ENCODE assay signal across 15 cellular contexts in the genomic region with DNA sequence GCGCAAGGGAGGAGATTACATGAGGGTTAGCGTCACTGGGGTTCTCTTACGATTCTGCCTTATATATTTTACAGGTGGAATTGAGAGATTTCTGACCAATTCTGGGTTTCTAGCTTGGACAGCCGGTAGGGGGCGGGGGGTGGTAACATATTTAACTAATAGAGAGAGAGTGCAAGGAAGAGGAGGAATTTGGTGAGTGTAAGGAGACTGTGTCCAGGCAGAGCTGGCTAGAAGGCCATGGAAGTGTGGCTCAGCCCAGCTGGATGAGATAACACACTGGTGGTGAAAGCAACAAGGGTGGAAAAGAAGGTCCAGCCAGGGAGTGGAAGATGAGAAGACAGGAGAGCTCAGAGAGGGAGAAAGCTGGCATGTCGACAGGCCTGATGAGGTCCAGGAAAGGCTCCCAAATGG. TPM values are rescaled to one million over a fixed set of nuclear protein-coding genes. Genes with fewer than 3 reads are reported as not detected.
DNase-seq lines count a peak whose midpoint lies in the region; ATAC-seq and TF ChIP-seq lines count a peak whose summit lies in the region.
"Had no signal": no experiment of that assay in that cellular context is flagged by ENCODE, and none has a peak within 500 bp of the region (broad histone marks: within the 10 kb centered on the region; RNA-seq: fewer than 3 reads in every experiment).

No MANE protein-coding gene starts in this region.

- no peaks in the 10 kb centered on the region for H3F3A ChIP-seq in GM23338 (replicated peaks; ENCODE audit: low read depth)

- H3K27ac ChIP-seq in GM23338 (ENCODE audit: low read depth) = no peak overlapping the region
- no peak overlapping the region for H3K27ac ChIP-seq in cardiac muscle cell
- peak overlapping the region; percentile 78 for H3K27ac ChIP-seq in substantia nigra (ENCODE audit: low read depth, low read length, poor library complexity, severe bottlenecking)
- H3K27ac ChIP-seq: epithelial cell of prostate, PC-9 had no signal

- H3K36me3 ChIP-seq in GM23338 (ENCODE audit: insufficient read depth) (no peaks in the 10 kb centered on the region), cardiac muscle cell (peaks cover 2% of the 10 kb centered on the region)

- no peak for ATAC-seq in GM23338
- no peak for ATAC-seq in HG03175 (IDR thresholded peaks at IDR 0.05; ENCODE audit: unreplicated experiment)

- no peaks in the 10 kb centered on the region for H3K79me2 ChIP-seq in GM23338 (replicated peaks; ENCODE audit: insufficient read depth)

- TF ChIP-seq CTCF in GM23338 (conservative IDR thresholded peaks at IDR 0.05; ENCODE audit: low read depth in 2 of 2) = peak; percentile 31 to 52
- TF ChIP-seq CTCF in astrocyte of the spinal cord (IDR thresholded peaks at IDR 0.05; ENCODE audit: low read depth, low read length) = peak; percentile 6
- TF ChIP-seq CTCF in cardiac muscle cell (IDR thresholded peaks at IDR 0.05; ENCODE audit: low read depth, low read length) = peak; percentile 49

- no peaks in the 10 kb centered on the region for H4K20me1 ChIP-seq in GM23338 (replicated peaks; ENCODE audit: insufficient read depth)

- H3K4me2 ChIP-seq in GM23338 = no peak overlapping the region
- H3K4me2 ChIP-seq: PC-9 had no signal

- H3K27me3 ChIP-seq in GM23338 (ENCODE audit: insufficient read depth) (no peaks in the 10 kb centered on the region), cardiac muscle cell (no peaks in the 10 kb centered on the region)

- DNase-seq in GM23338 (ENCODE audit: low spot score) (peak; percentile 44), astrocyte of the spinal cord (ENCODE audit: low read depth, low spot score) (no peak), cardiac muscle cell (ENCODE audit: low read depth in 1 of 2, low spot score in 1 of 2) (peak; percentile 36 to 72), substantia nigra (lab: John Stamatoyannopoulos, UW) (no peak), NCI-H524 (lab: John Stamatoyannopoulos, UW) (no peak)
- DNase-seq in activated CD4-positive, CD25-positive, alpha-beta regulatory T cell treated with anti-CD3 and anti-CD28 coated beads, Interleukin-2, amount 50 U/mL, for 72 hours = no peak
- no peak for DNase-seq in stimulated activated CD4-positive, alpha-beta T cell treated with anti-CD3 and anti-CD28 coated beads, Interleukin-4, amount 100 ng/mL, for 4 hours
- DNase-seq: activated naive CD4-positive, alpha-beta T cell treated with Interleukin-2 at 50 U/mL for 16 hours; caudate nucleus; NCI-H2171 treated with DMSO at 0.1 percent for 48 hours; PC-9 had no signal

- H3K9me2 ChIP-seq in GM23338 (ENCODE audit: insufficient read depth) = no peaks in the 10 kb centered on the region

- H3K36me3 Mint-ChIP-seq in GM23338 (ENCODE audit: low read depth) = peaks cover 22% of the 10 kb centered on the region

- in situ Hi-C loops in astrocyte of the spinal cord (cut with HindIII; ENCODE audit: low sequenced_read_pairs) = no loop called here

- H3K27ac Mint-ChIP-seq in GM23338 = no peak overlapping the region
- H3K27ac Mint-ChIP-seq: stimulated activated naive CD8-positive, alpha-beta T cell treated with anti-CD3 and anti-CD28 coated beads, Interleukin-15, Interleukin-2, amounts not matched to agents 100 ng/mL and 50 ng/mL, for 24 hours; T-helper 2 cell treated with Interferon-gamma antibody and Interleukin-4, amounts not matched to agents 5 μg/mL and 100 μg/mL, for 36 hours had no signal

- no peak overlapping the region for H2AFZ ChIP-seq in GM23338
- H2AFZ ChIP-seq: PC-9 had no signal

- no peaks in the 10 kb centered on the region for H3K9me3 ChIP-seq in cardiac muscle cell (ENCODE audit: low read depth)

- H3K4me1 ChIP-seq in GM23338 (ENCODE audit: insufficient read depth) = peaks cover 8% of the 10 kb centered on the region; the same call in 1 of the 2 replicates
- peaks cover 5% of the 10 kb centered on the region for H3K4me1 ChIP-seq in cardiac muscle cell (ENCODE audit: low read depth)

- no peaks in the 10 kb centered on the region for H3K9me3 Mint-ChIP-seq in GM23338
- H3K9me3 Mint-ChIP-seq: stimulated activated naive CD8-positive, alpha-beta T cell treated with anti-CD3 and anti-CD28 coated beads, Interleukin-15, Interleukin-2, amounts not matched to agents 100 ng/mL and 50 ng/mL, for 24 hours; T-helper 2 cell treated with Interferon-gamma antibody and Interleukin-4, amounts not matched to agents 5 μg/mL and 100 μg/mL, for 36 hours had no signal

- H3K4me3 ChIP-seq in GM23338 (no peak overlapping the region), astrocyte of the spinal cord (ENCODE audit: low read depth, low read length) (no peak overlapping the region), cardiac muscle cell (no peak overlapping the region)
- H3K4me3 ChIP-seq: PC-9 had no signal

- H3K4me1 Mint-ChIP-seq in GM23338 = peaks cover 8% of the 10 kb centered on the region

- H3K27me3 Mint-ChIP-seq in GM23338 (ENCODE audit: insufficient read depth, low read depth, poor library complexity) = peaks cover 12% of the 10 kb centered on the region
- H3K27me3 Mint-ChIP-seq: stimulated activated naive CD8-positive, alpha-beta T cell treated with anti-CD3 and anti-CD28 coated beads, Interleukin-15, Interleukin-2, amounts not matched to agents 100 ng/mL and 50 ng/mL, for 24 hours had no signal

- H3K4me3 Mint-ChIP-seq in GM23338 = no peak overlapping the region
- H3K4me3 Mint-ChIP-seq: stimulated activated naive CD8-positive, alpha-beta T cell treated with anti-CD3 and anti-CD28 coated beads, Interleukin-15, Interleukin-2, amounts not matched to agents 100 ng/mL and 50 ng/mL, for 24 hours; T-helper 2 cell treated with Interferon-gamma antibody and Interleukin-4, amounts not matched to agents 5 μg/mL and 100 μg/mL, for 36 hours had no signal

TF ChIP-seq in GM23338, 12 proteins besides CTCF, POLR2A, EP300 and RAD21:
- TF ChIP-seq EZH2phosphoT487 (IDR thresholded peaks at IDR 0.05; ENCODE audit: unreplicated experiment) (no peak), JUNB (IDR thresholded peaks at IDR 0.05; ENCODE audit: unreplicated experiment) (no peak)
- TF ChIP-seq, protein P1, sequence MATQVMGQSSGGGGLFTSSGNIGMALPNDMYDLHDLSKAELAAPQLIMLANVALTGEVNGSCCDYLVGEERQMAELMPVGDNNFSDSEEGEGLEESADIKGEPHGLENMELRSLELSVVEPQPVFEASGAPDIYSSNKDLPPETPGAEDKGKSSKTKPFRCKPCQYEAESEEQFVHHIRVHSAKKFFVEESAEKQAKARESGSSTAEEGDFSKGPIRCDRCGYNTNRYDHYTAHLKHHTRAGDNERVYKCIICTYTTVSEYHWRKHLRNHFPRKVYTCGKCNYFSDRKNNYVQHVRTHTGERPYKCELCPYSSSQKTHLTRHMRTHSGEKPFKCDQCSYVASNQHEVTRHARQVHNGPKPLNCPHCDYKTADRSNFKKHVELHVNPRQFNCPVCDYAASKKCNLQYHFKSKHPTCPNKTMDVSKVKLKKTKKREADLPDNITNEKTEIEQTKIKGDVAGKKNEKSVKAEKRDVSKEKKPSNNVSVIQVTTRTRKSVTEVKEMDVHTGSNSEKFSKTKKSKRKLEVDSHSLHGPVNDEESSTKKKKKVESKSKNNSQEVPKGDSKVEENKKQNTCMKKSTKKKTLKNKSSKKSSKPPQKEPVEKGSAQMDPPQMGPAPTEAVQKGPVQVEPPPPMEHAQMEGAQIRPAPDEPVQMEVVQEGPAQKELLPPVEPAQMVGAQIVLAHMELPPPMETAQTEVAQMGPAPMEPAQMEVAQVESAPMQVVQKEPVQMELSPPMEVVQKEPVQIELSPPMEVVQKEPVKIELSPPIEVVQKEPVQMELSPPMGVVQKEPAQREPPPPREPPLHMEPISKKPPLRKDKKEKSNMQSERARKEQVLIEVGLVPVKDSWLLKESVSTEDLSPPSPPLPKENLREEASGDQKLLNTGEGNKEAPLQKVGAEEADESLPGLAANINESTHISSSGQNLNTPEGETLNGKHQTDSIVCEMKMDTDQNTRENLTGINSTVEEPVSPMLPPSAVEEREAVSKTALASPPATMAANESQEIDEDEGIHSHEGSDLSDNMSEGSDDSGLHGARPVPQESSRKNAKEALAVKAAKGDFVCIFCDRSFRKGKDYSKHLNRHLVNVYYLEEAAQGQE (IDR thresholded peaks at IDR 0.05; ENCODE audit: unreplicated experiment) = no peak
- TF ChIP-seq, protein P2, sequence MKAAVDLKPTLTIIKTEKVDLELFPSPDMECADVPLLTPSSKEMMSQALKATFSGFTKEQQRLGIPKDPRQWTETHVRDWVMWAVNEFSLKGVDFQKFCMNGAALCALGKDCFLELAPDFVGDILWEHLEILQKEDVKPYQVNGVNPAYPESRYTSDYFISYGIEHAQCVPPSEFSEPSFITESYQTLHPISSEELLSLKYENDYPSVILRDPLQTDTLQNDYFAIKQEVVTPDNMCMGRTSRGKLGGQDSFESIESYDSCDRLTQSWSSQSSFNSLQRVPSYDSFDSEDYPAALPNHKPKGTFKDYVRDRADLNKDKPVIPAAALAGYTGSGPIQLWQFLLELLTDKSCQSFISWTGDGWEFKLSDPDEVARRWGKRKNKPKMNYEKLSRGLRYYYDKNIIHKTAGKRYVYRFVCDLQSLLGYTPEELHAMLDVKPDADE (IDR thresholded peaks at IDR 0.05) = no peak
TF ChIP-seq in GM23338: peak in this region for 0.

RNA-seq across cellular contexts. Expression of a gene that starts 56.5 kb away (rescaled TPM):
- 16.6 and 28.0 TPM in 2 replicates for total RNA-seq in GM23338 (2014; rRNA removed; shearing (Covaris generic))
- polyA plus RNA-seq in GM23338 (2016; fragmentation: Nextera tagmentation; extraction: Ambion mirVana) (10.1 and 10.8 TPM in 2 replicates), cardiac muscle cell (19.1 and 28.6 TPM in 2 replicates)
- 21.4 and 25.6 TPM in 2 replicates for total RNA-seq in cardiac muscle cell

Comparison
In these comparisons a context has a peak if more than half of its experiments do, and no peak if none do; other contexts are left out.
1. DNase-seq: peak in GM23338 (single experiment) and cardiac muscle cell (2 of 2); none in astrocyte of the spinal cord (single experiment), substantia nigra (0 of 49), activated CD4-positive, CD25-positive, alpha-beta regulatory T cell treated with anti-CD3 and anti-CD28 coated beads, Interleukin-2, amount 50 U/mL, for 72 hours (single experiment), stimulated activated CD4-positive, alpha-beta T cell treated with anti-CD3 and anti-CD28 coated beads, Interleukin-4, amount 100 ng/mL, for 4 hours (0 of 2) and NCI-H524 (0 of 2).
2. Peak in every context shown above with its lines, with median percentiles within 50 percentile points of each other: CTCF ChIP-seq.